Comparison of ENCODE assay signal across 8 cellular contexts in genomic region chr4:86413431-86413830, GRCh38. TPM values are rescaled to one million over a fixed set of nuclear protein-coding genes. Genes with fewer than 3 reads are reported as not detected.
"Had no signal": no experiment of that assay in that cellular context is flagged by ENCODE, and none has a peak within 500 bp of the region (broad histone marks: within the 10 kb centered on the region; RNA-seq: fewer than 3 reads in every experiment).

No MANE protein-coding gene starts in this region.

RNA-seq across cellular contexts. Expression of gene MAPK10, which starts 53.6 kb away (rescaled TPM):
- total RNA-seq: activated CD4-positive, alpha-beta memory T cell treated with anti-CD3 and anti-CD28 coated beads for 36 hours; activated CD4-positive, alpha-beta T cell treated with anti-CD3 and anti-CD28 coated beads, Interleukin-2, amount 10 ng/mL, durations not matched to agents 24 days and 14 days; activated CD8-positive, alpha-beta memory T cell treated with anti-CD3 and anti-CD28 coated beads for 36 hours; activated CD8-positive, alpha-beta T cell treated with anti-CD3 and anti-CD28 coated beads for 36 hours; activated naive CD4-positive, alpha-beta T cell treated with anti-CD3 and anti-CD28 coated beads for 36 hours; activated naive CD4-positive, alpha-beta T cell treated with anti-CD3 and anti-CD28 coated beads, Interleukin-2, amount 50 U/mL, for 72 hours; activated T-helper 1 cell treated with anti-CD3 and anti-CD28 coated beads, Interleukin-12 subunit alpha, Interleukin-12 subunit beta, Interleukin-2, Interleukin-4 antibody, amounts not matched to agents 30 ng/mL and 10 ng/mL and 1 ng/mL, durations not matched to agents 14 hours and 24 hours and 36 hours; T-helper 1 cell treated with Interleukin-12 subunit alpha and Interleukin-12 subunit beta and Interleukin-4 antibody, amounts not matched to agents 30 ng/mL and 1 ng/mL, for 36 hours had no signal
